ENCODE assay signal across 12 cellular contexts in genomic region chr18:61992923-61993322, GRCh38.
DNase-seq lines count a peak whose midpoint lies in the region; ATAC-seq, FAIRE-seq and TF ChIP-seq lines count a peak whose summit lies in the region.
"Had no signal": no experiment of that assay in that cellular context is flagged by ENCODE, and none has a peak within 500 bp of the region (broad histone marks: within the 10 kb centered on the region; RNA-seq: fewer than 3 reads in every experiment).

No MANE protein-coding gene starts in this region.

- H4K20me1 ChIP-seq in GM12878 (ENCODE audit: control insufficient read depth, insufficient read depth) = no peaks in the 10 kb centered on the region

- H3K36me3 Mint-ChIP-seq in mesothelial cell of epicardium = no peaks in the 10 kb centered on the region
- H3K36me3 Mint-ChIP-seq: natural killer cell treated with Interleukin-12 subunit alpha and Interleukin-12 subunit beta and Interleukin-15 and Interleukin-18, amount 100 ng/mL, for 72 hours had no signal

- no peaks in the 10 kb centered on the region for H3K79me2 ChIP-seq in GM12878 (ENCODE audit: control insufficient read depth, insufficient read depth, low read length)

- SMC1A ChIA-PET in GM12878 (lab: Charles Lee; ENCODE audit: uncharacterized antibody, unreplicated experiment) = no interaction called here

- no peak for TF ChIP-seq RAD21 in GM12878 (IDR thresholded peaks at IDR 0.05; ENCODE audit: insufficient read depth, low read depth, low read length)

- H3K4me2 ChIP-seq in GM12878 (ENCODE audit: control insufficient read depth, insufficient read depth) = no peak overlapping the region

- no peak for TF ChIP-seq POLR2A in GM12878 (IDR thresholded peaks at IDR 0.05; ENCODE audit: low read depth, low read length)

- peaks cover 23% of the 10 kb centered on the region for H3K4me1 Mint-ChIP-seq in mesothelial cell of epicardium

- ATAC-seq in GM12878 = peak; percentile 36; the same call in 2 of the 3 replicates
- ATAC-seq: natural killer cell treated with Interleukin-12 subunit alpha and Interleukin-12 subunit beta and Interleukin-15 and Interleukin-18, amount 100 ng/mL, for 72 hours had no signal

- RAD21 ChIA-PET in GM12878 (lab: Charles Lee; ENCODE audit: unreplicated experiment) = no interaction called here

- H3K36me3 ChIP-seq in BJ (ENCODE audit: control insufficient read depth, insufficient read depth, low read length) = no peaks in the 10 kb centered on the region
- H3K36me3 ChIP-seq in GM12878 (ENCODE audit: control insufficient read depth in 2 of 2, insufficient read depth in 2 of 2, low read length in 1 of 2) = no peaks in the 10 kb centered on the region

- POLR2A ChIA-PET in BJ (lab: Charles Lee) = no interaction called here
- POLR2A ChIA-PET in GM12878 (lab: Charles Lee) = no interaction called here

- H3K4me3 ChIP-seq in BJ (ENCODE audit: low read depth, low read length) = no peak overlapping the region
- H3K4me3 ChIP-seq in GM12878 = no peak overlapping the region

- CTCF ChIA-PET in BJ (lab: Yijun Ruan, JAX) (no interaction called here), GM12878 (lab: Yijun Ruan, JAX) (no interaction called here)

- no peaks in the 10 kb centered on the region for H3K27me3 ChIP-seq in BJ (ENCODE audit: control insufficient read depth, insufficient read depth, low read length)
- H3K27me3 ChIP-seq in GM12878 (replicated peaks in 1 of 2; ENCODE audit: control insufficient read depth in 2 of 2, insufficient read depth in 2 of 2, low read length in 1 of 2) = no peaks in the 10 kb centered on the region

- no peak overlapping the region for H3K27ac ChIP-seq in GM12878 (ENCODE audit: control insufficient read depth, insufficient read depth)

- intact Hi-C loops in GM12878 (cut with micrococcal nuclease; ENCODE audit: unreplicated experiment) = no loop called here

- FAIRE-seq in GM12878 (lab: Jason Lieb, UNC) (no peak), HTR-8/SVneo (lab: Jason Lieb, UNC) (no peak)

- H3K27ac Mint-ChIP-seq in mesothelial cell of epicardium = no peak overlapping the region
- H3K27ac Mint-ChIP-seq: natural killer cell treated with Interleukin-12 subunit alpha and Interleukin-12 subunit beta and Interleukin-15 and Interleukin-18, amount 100 ng/mL, for 72 hours had no signal

- H3K27me3 Mint-ChIP-seq in mesothelial cell of epicardium (ENCODE audit: low read depth) = no peaks in the 10 kb centered on the region

- WGBS in GM12878 (ENCODE audit: insufficient coverage, insufficient replicate concordance, low lambda C conversion rate, missing lambda C conversion rate) = 0% methylated on average over 2 of the region's 2 CpGs

- H3K4me1 ChIP-seq in GM12878 (ENCODE audit: control insufficient read depth, insufficient read depth, low read length) = no peaks in the 10 kb centered on the region

- TF ChIP-seq EP300 in GM12878 (IDR thresholded peaks at IDR 0.05; ENCODE audit: borderline replicate concordance in 1 of 2, control insufficient read depth in 1 of 2, low read depth in 2 of 2, low read length in 2 of 2) = no peak

- no TSS peak for BruUV-seq in GM12878 (replicated peaks; lab: Mats Ljungman, UMichigan)

- no peak overlapping the region for H3K9ac ChIP-seq in GM12878 (ENCODE audit: control insufficient read depth, insufficient read depth, low read length)

- DNase-seq in BJ (ENCODE audit: low read depth) (peak; percentile 40), LHCN-M2 (ENCODE audit: low read depth) (peak; percentile 78), GM12878 (ENCODE audit: low read depth, low spot score) (no peak), lung microvascular endothelial cell (ENCODE audit: low read depth in 2 of 2) (peak; percentile 42 to 45), HTR-8/SVneo (ENCODE audit: insufficient read length, low spot score) (no peak), mesothelial cell of epicardium (ENCODE audit: low spot score in 2 of 2, unreplicated experiment in 2 of 2) (no peak), ureter (ENCODE audit: low spot score) (no peak), NCI-H2081 treated with DMSO at 0.1 percent for 48 hours (lab: John Stamatoyannopoulos, UW) (no peak)
- DNase-seq: erythroblast, NCI-H2107, T-helper 9 cell had no signal

- no peak for TF ChIP-seq CTCF in BJ (IDR thresholded peaks at IDR 0.05; ENCODE audit: insufficient read depth, low read depth, low read length)
- no peak for TF ChIP-seq CTCF in GM12878 (IDR thresholded peaks at IDR 0.05 in 2 of 3, conservative IDR thresholded peaks at IDR 0.05 in 1 of 3; ENCODE audit: control insufficient read depth in 2 of 3, extremely low read depth in 1 of 3, insufficient read depth in 1 of 3, low read depth in 3 of 3, low read length in 3 of 3)
- no peak for TF ChIP-seq CTCF in mesothelial cell of epicardium (IDR thresholded peaks at IDR 0.05; ENCODE audit: unreplicated experiment)

- no peaks in the 10 kb centered on the region; the same call in 2 of the 3 replicates for H3K9me3 ChIP-seq in GM12878 (replicated peaks; ENCODE audit: control insufficient read depth, insufficient read depth, low read length)

- in situ Hi-C loops in GM12878 (cut with MboI) = no loop called here

- H3K9me3 Mint-ChIP-seq in mesothelial cell of epicardium = peaks cover 8% of the 10 kb centered on the region
- H3K9me3 Mint-ChIP-seq: natural killer cell treated with Interleukin-12 subunit alpha and Interleukin-12 subunit beta and Interleukin-15 and Interleukin-18, amount 100 ng/mL, for 72 hours had no signal

- H2AFZ ChIP-seq in GM12878 (ENCODE audit: control insufficient read depth, low read depth, low read length) = no peak overlapping the region

- no peak overlapping the region for H3K4me3 Mint-ChIP-seq in mesothelial cell of epicardium
- H3K4me3 Mint-ChIP-seq: natural killer cell treated with Interleukin-12 subunit alpha and Interleukin-12 subunit beta and Interleukin-15 and Interleukin-18, amount 100 ng/mL, for 72 hours had no signal

TF ChIP-seq in GM12878, 131 proteins besides CTCF, POLR2A, EP300 and RAD21:
- no peak for TF ChIP-seq SMC3 (IDR thresholded peaks at IDR 0.05; ENCODE audit: borderline replicate concordance, low read length)
- TF ChIP-seq EZH2 (IDR thresholded peaks at IDR 0.05; ENCODE audit: borderline replicate concordance, control insufficient read depth, low read depth, low read length) = no peak
- TF ChIP-seq RCOR1 (conservative IDR thresholded peaks at IDR 0.05; ENCODE audit: low read depth, low read length) = no peak
- no peak for TF ChIP-seq TCF12 (IDR thresholded peaks at IDR 0.05; ENCODE audit: low read depth, low read length)
- TF ChIP-seq SUZ12 (IDR thresholded peaks at IDR 0.05; ENCODE audit: unreplicated experiment) = no peak
- no peak for TF ChIP-seq ESRRA (IDR thresholded peaks at IDR 0.05; ENCODE audit: low read length)
- TF ChIP-seq FOXK2 (IDR thresholded peaks at IDR 0.05) = no peak
- no peak for TF ChIP-seq KDM1A (IDR thresholded peaks at IDR 0.05; ENCODE audit: borderline replicate concordance)
- no peak for TF ChIP-seq YY1 (IDR thresholded peaks at IDR 0.05; ENCODE audit: low read depth, low read length)
- no peak for TF ChIP-seq NFYA (IDR thresholded peaks at IDR 0.05; ENCODE audit: borderline replicate concordance, low read depth, low read length)

Comparison
In these comparisons a context has a peak if more than half of its experiments do, and no peak if none do; other contexts are left out.
1. DNase-seq: peak in BJ (single experiment), LHCN-M2 (single experiment) and lung microvascular endothelial cell (2 of 2); none in GM12878 (single experiment), HTR-8/SVneo (single experiment), mesothelial cell of epicardium (0 of 2), ureter (single experiment) and NCI-H2081 treated with DMSO at 0.1 percent for 48 hours (single experiment).